ENCODE assay signal across 20 cellular contexts in genomic region chr9:16329699-16330113, GRCh38.
DNase-seq lines count a peak whose midpoint lies in the region; ATAC-seq, FAIRE-seq and TF ChIP-seq lines count a peak whose summit lies in the region.
"Had no signal": no experiment of that assay in that cellular context is flagged by ENCODE, and none has a peak within 500 bp of the region (broad histone marks: within the 10 kb centered on the region; RNA-seq: fewer than 3 reads in every experiment).

No MANE protein-coding gene starts in this region.

- H3K36me3 ChIP-seq in HEK293 (ENCODE audit: control insufficient read depth in 2 of 2, insufficient read depth in 1 of 2, low read length in 2 of 2) (no peaks in the 10 kb centered on the region), kidney (ENCODE audit: control insufficient read depth in 1 of 2, insufficient read depth in 2 of 2, low read length in 2 of 2) (no peaks in the 10 kb centered on the region)
- H3K36me3 ChIP-seq: gastroesophageal sphincter, right lobe of liver had no signal

- peak; percentile 38 for DNase-seq in choroid plexus epithelial cell (ENCODE audit: low read depth)
- peak; percentile 78 for DNase-seq in kidney
- DNase-seq in retina, result peak; percentile 83
- DNase-seq in NCI-H345 treated with DMSO at 0.1 percent for 48 hours (lab: John Stamatoyannopoulos, UW; ENCODE audit: unreplicated experiment), result no peak
- DNase-seq in DMS114 treated with DMSO at 0.1 percent for 48 hours (lab: John Stamatoyannopoulos, UW; ENCODE audit: unreplicated experiment), result no peak
- DNase-seq: activated CD4-positive, alpha-beta T cell treated with anti-CD3 and anti-CD28 coated beads, Interleukin-2, amount 50 U/mL, for 48 hours; activated naive CD4-positive, alpha-beta T cell treated with anti-CD3 and anti-CD28 coated beads for 36 hours; activated T-cell treated with anti-CD3 and anti-CD28 coated beads, Interleukin-2, amount 50 U/mL, for 1 hour; aorta; GM23248; NCI-H2081; NCI-H82; right lobe of liver; RPMI8226; stimulated activated CD4-positive, alpha-beta T cell treated with anti-CD3 and anti-CD28 coated beads, Interleukin-4, amount 100 ng/mL, for 1 hour had no signal

- H3K4me3 ChIP-seq in HEK293 (ENCODE audit: low read depth, low read length), result no peak overlapping the region
- H3K4me3 ChIP-seq in choroid plexus epithelial cell (ENCODE audit: low read depth, low read length), result no peak overlapping the region
- H3K4me3 ChIP-seq in kidney (ENCODE audit: low read length in 2 of 2), result no peak overlapping the region
- H3K4me3 ChIP-seq: gastroesophageal sphincter, GM12878, GM23248, right lobe of liver had no signal

- no peak for FAIRE-seq in kidney (lab: Jason Lieb, UNC)
- FAIRE-seq: GM12878 had no signal

- no peak overlapping the region for H3K9ac ChIP-seq in kidney (ENCODE audit: low read length in 2 of 2)
- H3K9ac ChIP-seq: GM23248 had no signal

- CTCF ChIA-PET in HEK293 (lab: Yijun Ruan, JAX), result no interaction called here

- intact Hi-C loops in kidney (cut with DNase I), result no loop called here

- H3K27ac ChIP-seq in HEK293 (ENCODE audit: extremely low read depth, low read depth, low read length) (no peak overlapping the region), kidney (ENCODE audit: low read depth in 2 of 2, low read length in 2 of 2) (no peak overlapping the region)
- H3K27ac ChIP-seq: GM23248, right lobe of liver had no signal

- H3K9me3 ChIP-seq in HEK293 (ENCODE audit: control insufficient read depth, insufficient read depth, low read depth, low read length), result no peaks in the 10 kb centered on the region
- H3K9me3 ChIP-seq in kidney (ENCODE audit: control insufficient read depth in 1 of 2, low read length in 2 of 2), result no peaks in the 10 kb centered on the region
- H3K9me3 ChIP-seq: gastroesophageal sphincter, right lobe of liver had no signal

- TF ChIP-seq CTCF in HEK293 (tag by site-specific recombination; IDR thresholded peaks at IDR 0.05), result no peak
- TF ChIP-seq CTCF in choroid plexus epithelial cell (conservative IDR thresholded peaks at IDR 0.05; ENCODE audit: low read depth, low read length), result no peak
- TF ChIP-seq CTCF in kidney (IDR thresholded peaks at IDR 0.05; ENCODE audit: borderline replicate concordance, extremely low read depth, insufficient read depth), result no peak

- ATAC-seq in GM18867 (IDR thresholded peaks at IDR 0.05; ENCODE audit: unreplicated experiment) (no peak), GM21786 (IDR thresholded peaks at IDR 0.05; ENCODE audit: unreplicated experiment) (no peak)
- ATAC-seq: gastroesophageal sphincter, GM12878, right lobe of liver had no signal

- H3K4me1 ChIP-seq in HEK293 (ENCODE audit: control insufficient read depth, insufficient read depth, low read length), result no peaks in the 10 kb centered on the region
- no peaks in the 10 kb centered on the region for H3K4me1 ChIP-seq in kidney (ENCODE audit: control insufficient read depth in 1 of 2, insufficient read depth in 1 of 2, low read depth in 1 of 2, low read length in 2 of 2)
- H3K4me1 ChIP-seq: right lobe of liver had no signal

- POLR2A ChIA-PET in HEK293 (lab: Yijun Ruan, JAX), result no interaction called here

TF ChIP-seq in HEK293, 187 proteins besides CTCF, POLR2A, EP300 and RAD21:
- no peak for TF ChIP-seq ZNF792 (tag by site-specific recombination; IDR thresholded peaks at IDR 0.05)
- TF ChIP-seq EGR2 (tag by site-specific recombination; IDR thresholded peaks at IDR 0.05; ENCODE audit: low read depth), result peak; percentile 69
- peak; percentile 69 for TF ChIP-seq ZFHX2 (tag by site-specific recombination; conservative IDR thresholded peaks at IDR 0.05)

Comparison
In these comparisons a context has a peak if more than half of its experiments do, and no peak if none do; other contexts are left out.
1. DNase-seq: peak in choroid plexus epithelial cell (single experiment), kidney (single experiment) and retina (single experiment); none in NCI-H345 treated with DMSO at 0.1 percent for 48 hours (single experiment) and DMS114 treated with DMSO at 0.1 percent for 48 hours (single experiment).